1 cellular context compared by ENCODE assay signal in genomic region chr12:121858318-121858661, GRCh38.
TF ChIP-seq lines count a peak whose summit lies in the region.

No MANE protein-coding gene starts in this region.

TF ChIP-seq in HepG2, 621 proteins besides CTCF, POLR2A, EP300 and RAD21 (continued from another document and continues in another):
- TF ChIP-seq ZNF687 (CRISPR knock-in tag; IDR thresholded peaks at IDR 0.05), result no peak
- TF ChIP-seq KDM4B (CRISPR knock-in tag; IDR thresholded peaks at IDR 0.05), result no peak
- no peak for TF ChIP-seq HMG20A (CRISPR knock-in tag; IDR thresholded peaks at IDR 0.05; ENCODE audit: borderline replicate concordance)
- TF ChIP-seq ZNF331 (CRISPR knock-in tag; IDR thresholded peaks at IDR 0.05), result no peak
- no peak for TF ChIP-seq HNRNPH1 (optimal IDR thresholded peaks at IDR 0.05; ENCODE audit: low read depth, low read length)
- TF ChIP-seq MTA3 (CRISPR knock-in tag; IDR thresholded peaks at IDR 0.05), result no peak
- no peak for TF ChIP-seq ZNF12 (CRISPR knock-in tag; IDR thresholded peaks at IDR 0.05)
- no peak for TF ChIP-seq ZNF841 (CRISPR knock-in tag; IDR thresholded peaks at IDR 0.05; ENCODE audit: borderline replicate concordance)
- no peak for TF ChIP-seq ZBTB33 (CRISPR knock-in tag; IDR thresholded peaks at IDR 0.05)
- TF ChIP-seq POLR2G (IDR thresholded peaks at IDR 0.05; ENCODE audit: low read depth, low read length), result no peak
- no peak for TF ChIP-seq ZNF550 (CRISPR knock-in tag; IDR thresholded peaks at IDR 0.05; ENCODE audit: borderline replicate concordance)
- no peak for TF ChIP-seq BCL3 (CRISPR knock-in tag; IDR thresholded peaks at IDR 0.05)
- no peak for TF ChIP-seq ZNF432 (CRISPR knock-in tag; IDR thresholded peaks at IDR 0.05; ENCODE audit: borderline replicate concordance)
- TF ChIP-seq SP4 (CRISPR knock-in tag; IDR thresholded peaks at IDR 0.05), result no peak
- no peak for TF ChIP-seq ZSCAN9 (CRISPR knock-in tag; IDR thresholded peaks at IDR 0.05; ENCODE audit: borderline replicate concordance)
- no peak for TF ChIP-seq SSRP1 (CRISPR knock-in tag; IDR thresholded peaks at IDR 0.05)
- TF ChIP-seq SNAPC5 (CRISPR knock-in tag; IDR thresholded peaks at IDR 0.05; ENCODE audit: borderline replicate concordance), result no peak
- TF ChIP-seq ATF3 (CRISPR knock-in tag; IDR thresholded peaks at IDR 0.05), result no peak
- no peak for TF ChIP-seq YY1 (IDR thresholded peaks at IDR 0.05; ENCODE audit: insufficient read depth, insufficient replicate concordance, low read depth, low read length)
- no peak for TF ChIP-seq KDM3A (CRISPR knock-in tag; IDR thresholded peaks at IDR 0.05; ENCODE audit: low read depth)
- peak; percentile 23; the same call in 1 of the 2 replicates for TF ChIP-seq NFKB2 (CRISPR knock-in tag; IDR thresholded peaks at IDR 0.05; ENCODE audit: borderline replicate concordance)
- TF ChIP-seq ZNF18 (CRISPR knock-in tag; IDR thresholded peaks at IDR 0.05; ENCODE audit: insufficient replicate concordance), result no peak
- TF ChIP-seq GMEB1 (CRISPR knock-in tag; IDR thresholded peaks at IDR 0.05; ENCODE audit: borderline replicate concordance), result no peak
- TF ChIP-seq TSC22D2 (CRISPR knock-in tag; IDR thresholded peaks at IDR 0.05; ENCODE audit: borderline replicate concordance), result no peak
- peak; percentile 1; the same call in 1 of the 2 replicates for TF ChIP-seq ZBTB10 (CRISPR knock-in tag; IDR thresholded peaks at IDR 0.05; ENCODE audit: borderline replicate concordance)
- TF ChIP-seq MBNL3 (CRISPR knock-in tag; conservative IDR thresholded peaks at IDR 0.05), result no peak
- TF ChIP-seq ZNF577 (CRISPR knock-in tag; IDR thresholded peaks at IDR 0.05; ENCODE audit: borderline replicate concordance, low read depth), result no peak
- TF ChIP-seq PBX3 (CRISPR knock-in tag; IDR thresholded peaks at IDR 0.05; ENCODE audit: borderline replicate concordance), result no peak
- no peak for TF ChIP-seq RNF219 (CRISPR knock-in tag; IDR thresholded peaks at IDR 0.05)
- no peak for TF ChIP-seq TBX3 (IDR thresholded peaks at IDR 0.05; ENCODE audit: borderline replicate concordance)
- TF ChIP-seq CBX1 (IDR thresholded peaks at IDR 0.05; ENCODE audit: low read depth), result no peak
- no peak for TF ChIP-seq ZNF513 (CRISPR knock-in tag; conservative IDR thresholded peaks at IDR 0.05)
- TF ChIP-seq ZBTB42 (CRISPR knock-in tag; IDR thresholded peaks at IDR 0.05), result no peak
- no peak for TF ChIP-seq ZNF512 (CRISPR knock-in tag; IDR thresholded peaks at IDR 0.05)
- no peak for TF ChIP-seq ZNF564 (CRISPR knock-in tag; IDR thresholded peaks at IDR 0.05)
- no peak for TF ChIP-seq ZNF224 (CRISPR knock-in tag; IDR thresholded peaks at IDR 0.05)
- no peak for TF ChIP-seq SALL1 (CRISPR knock-in tag; IDR thresholded peaks at IDR 0.05)
- TF ChIP-seq TOPORS (CRISPR knock-in tag; IDR thresholded peaks at IDR 0.05), result no peak
- no peak for TF ChIP-seq ZNF441 (CRISPR knock-in tag; IDR thresholded peaks at IDR 0.05; ENCODE audit: borderline replicate concordance)
